ENCODE assay signal across 1 cellular context in the genomic region with DNA sequence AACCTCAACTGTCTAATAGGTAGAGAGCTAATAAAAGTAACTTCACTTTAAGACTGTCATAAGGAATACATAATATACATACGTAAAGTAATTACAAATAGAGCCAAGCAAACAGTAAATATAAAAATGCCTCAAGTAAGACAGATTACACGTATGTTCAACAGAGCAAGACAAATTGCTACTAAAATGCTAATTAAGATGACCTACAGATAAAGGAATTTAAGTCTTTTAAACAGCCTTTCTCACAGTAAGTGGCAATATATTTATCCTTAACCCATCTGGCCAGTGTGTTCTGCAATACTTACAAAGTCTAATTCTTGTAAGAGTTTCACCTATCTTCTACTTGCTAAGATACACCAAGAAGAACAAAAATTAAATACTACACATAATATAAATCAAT.
TF ChIP-seq lines count a peak whose summit lies in the region.

No MANE protein-coding gene starts in this region.

TF ChIP-seq in GM23338, 12 proteins besides CTCF, POLR2A, EP300 and RAD21 (continued from another document):
- TF ChIP-seq, protein P1, sequence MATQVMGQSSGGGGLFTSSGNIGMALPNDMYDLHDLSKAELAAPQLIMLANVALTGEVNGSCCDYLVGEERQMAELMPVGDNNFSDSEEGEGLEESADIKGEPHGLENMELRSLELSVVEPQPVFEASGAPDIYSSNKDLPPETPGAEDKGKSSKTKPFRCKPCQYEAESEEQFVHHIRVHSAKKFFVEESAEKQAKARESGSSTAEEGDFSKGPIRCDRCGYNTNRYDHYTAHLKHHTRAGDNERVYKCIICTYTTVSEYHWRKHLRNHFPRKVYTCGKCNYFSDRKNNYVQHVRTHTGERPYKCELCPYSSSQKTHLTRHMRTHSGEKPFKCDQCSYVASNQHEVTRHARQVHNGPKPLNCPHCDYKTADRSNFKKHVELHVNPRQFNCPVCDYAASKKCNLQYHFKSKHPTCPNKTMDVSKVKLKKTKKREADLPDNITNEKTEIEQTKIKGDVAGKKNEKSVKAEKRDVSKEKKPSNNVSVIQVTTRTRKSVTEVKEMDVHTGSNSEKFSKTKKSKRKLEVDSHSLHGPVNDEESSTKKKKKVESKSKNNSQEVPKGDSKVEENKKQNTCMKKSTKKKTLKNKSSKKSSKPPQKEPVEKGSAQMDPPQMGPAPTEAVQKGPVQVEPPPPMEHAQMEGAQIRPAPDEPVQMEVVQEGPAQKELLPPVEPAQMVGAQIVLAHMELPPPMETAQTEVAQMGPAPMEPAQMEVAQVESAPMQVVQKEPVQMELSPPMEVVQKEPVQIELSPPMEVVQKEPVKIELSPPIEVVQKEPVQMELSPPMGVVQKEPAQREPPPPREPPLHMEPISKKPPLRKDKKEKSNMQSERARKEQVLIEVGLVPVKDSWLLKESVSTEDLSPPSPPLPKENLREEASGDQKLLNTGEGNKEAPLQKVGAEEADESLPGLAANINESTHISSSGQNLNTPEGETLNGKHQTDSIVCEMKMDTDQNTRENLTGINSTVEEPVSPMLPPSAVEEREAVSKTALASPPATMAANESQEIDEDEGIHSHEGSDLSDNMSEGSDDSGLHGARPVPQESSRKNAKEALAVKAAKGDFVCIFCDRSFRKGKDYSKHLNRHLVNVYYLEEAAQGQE (IDR thresholded peaks at IDR 0.05; ENCODE audit: unreplicated experiment): no peak
- TF ChIP-seq STAT1 (IDR thresholded peaks at IDR 0.05; ENCODE audit: unreplicated experiment) (no peak), CREB1 (CRISPR knock-in tag; IDR thresholded peaks at IDR 0.05; ENCODE audit: low read depth) (no peak), ZNF114 (CRISPR knock-in tag; IDR thresholded peaks at IDR 0.05) (no peak), JUNB (IDR thresholded peaks at IDR 0.05; ENCODE audit: unreplicated experiment) (no peak)
- TF ChIP-seq, protein P2, sequence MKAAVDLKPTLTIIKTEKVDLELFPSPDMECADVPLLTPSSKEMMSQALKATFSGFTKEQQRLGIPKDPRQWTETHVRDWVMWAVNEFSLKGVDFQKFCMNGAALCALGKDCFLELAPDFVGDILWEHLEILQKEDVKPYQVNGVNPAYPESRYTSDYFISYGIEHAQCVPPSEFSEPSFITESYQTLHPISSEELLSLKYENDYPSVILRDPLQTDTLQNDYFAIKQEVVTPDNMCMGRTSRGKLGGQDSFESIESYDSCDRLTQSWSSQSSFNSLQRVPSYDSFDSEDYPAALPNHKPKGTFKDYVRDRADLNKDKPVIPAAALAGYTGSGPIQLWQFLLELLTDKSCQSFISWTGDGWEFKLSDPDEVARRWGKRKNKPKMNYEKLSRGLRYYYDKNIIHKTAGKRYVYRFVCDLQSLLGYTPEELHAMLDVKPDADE (IDR thresholded peaks at IDR 0.05): no peak
- TF ChIP-seq, protein P3, sequence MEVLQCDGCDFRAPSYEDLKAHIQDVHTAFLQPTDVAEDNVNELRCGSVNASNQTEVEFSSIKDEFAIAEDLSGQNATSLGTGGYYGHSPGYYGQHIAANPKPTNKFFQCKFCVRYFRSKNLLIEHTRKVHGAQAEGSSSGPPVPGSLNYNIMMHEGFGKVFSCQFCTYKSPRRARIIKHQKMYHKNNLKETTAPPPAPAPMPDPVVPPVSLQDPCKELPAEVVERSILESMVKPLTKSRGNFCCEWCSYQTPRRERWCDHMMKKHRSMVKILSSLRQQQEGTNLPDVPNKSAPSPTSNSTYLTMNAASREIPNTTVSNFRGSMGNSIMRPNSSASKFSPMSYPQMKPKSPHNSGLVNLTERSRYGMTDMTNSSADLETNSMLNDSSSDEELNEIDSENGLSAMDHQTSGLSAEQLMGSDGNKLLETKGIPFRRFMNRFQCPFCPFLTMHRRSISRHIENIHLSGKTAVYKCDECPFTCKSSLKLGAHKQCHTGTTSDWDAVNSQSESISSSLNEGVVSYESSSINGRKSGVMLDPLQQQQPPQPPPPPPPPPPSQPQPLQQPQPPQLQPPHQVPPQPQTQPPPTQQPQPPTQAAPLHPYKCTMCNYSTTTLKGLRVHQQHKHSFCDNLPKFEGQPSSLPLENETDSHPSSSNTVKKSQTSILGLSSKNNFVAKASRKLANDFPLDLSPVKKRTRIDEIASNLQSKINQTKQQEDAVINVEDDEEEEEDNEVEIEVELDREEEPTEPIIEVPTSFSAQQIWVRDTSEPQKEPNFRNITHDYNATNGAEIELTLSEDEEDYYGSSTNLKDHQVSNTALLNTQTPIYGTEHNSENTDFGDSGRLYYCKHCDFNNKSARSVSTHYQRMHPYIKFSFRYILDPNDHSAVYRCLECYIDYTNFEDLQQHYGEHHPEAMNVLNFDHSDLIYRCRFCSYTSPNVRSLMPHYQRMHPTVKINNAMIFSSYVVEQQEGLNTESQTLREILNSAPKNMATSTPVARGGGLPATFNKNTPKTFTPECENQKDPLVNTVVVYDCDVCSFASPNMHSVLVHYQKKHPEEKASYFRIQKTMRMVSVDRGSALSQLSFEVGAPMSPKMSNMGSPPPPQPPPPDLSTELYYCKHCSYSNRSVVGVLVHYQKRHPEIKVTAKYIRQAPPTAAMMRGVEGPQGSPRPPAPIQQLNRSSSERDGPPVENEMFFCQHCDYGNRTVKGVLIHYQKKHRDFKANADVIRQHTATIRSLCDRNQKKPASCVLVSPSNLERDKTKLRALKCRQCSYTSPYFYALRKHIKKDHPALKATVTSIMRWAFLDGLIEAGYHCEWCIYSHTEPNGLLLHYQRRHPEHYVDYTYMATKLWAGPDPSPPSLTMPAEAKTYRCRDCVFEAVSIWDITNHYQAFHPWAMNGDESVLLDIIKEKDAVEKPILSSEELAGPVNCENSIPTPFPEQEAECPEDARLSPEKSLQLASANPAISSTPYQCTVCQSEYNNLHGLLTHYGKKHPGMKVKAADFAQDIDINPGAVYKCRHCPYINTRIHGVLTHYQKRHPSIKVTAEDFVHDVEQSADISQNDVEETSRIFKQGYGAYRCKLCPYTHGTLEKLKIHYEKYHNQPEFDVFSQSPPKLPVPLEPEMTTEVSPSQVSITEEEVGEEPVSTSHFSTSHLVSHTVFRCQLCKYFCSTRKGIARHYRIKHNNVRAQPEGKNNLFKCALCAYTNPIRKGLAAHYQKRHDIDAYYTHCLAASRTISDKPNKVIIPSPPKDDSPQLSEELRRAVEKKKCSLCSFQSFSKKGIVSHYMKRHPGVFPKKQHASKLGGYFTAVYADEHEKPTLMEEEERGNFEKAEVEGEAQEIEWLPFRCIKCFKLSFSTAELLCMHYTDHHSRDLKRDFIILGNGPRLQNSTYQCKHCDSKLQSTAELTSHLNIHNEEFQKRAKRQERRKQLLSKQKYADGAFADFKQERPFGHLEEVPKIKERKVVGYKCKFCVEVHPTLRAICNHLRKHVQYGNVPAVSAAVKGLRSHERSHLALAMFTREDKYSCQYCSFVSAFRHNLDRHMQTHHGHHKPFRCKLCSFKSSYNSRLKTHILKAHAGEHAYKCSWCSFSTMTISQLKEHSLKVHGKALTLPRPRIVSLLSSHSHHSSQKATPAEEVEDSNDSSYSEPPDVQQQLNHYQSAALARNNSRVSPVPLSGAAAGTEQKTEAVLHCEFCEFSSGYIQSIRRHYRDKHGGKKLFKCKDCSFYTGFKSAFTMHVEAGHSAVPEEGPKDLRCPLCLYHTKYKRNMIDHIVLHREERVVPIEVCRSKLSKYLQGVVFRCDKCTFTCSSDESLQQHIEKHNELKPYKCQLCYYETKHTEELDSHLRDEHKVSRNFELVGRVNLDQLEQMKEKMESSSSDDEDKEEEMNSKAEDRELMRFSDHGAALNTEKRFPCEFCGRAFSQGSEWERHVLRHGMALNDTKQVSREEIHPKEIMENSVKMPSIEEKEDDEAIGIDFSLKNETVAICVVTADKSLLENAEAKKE (CRISPR knock-in tag; IDR thresholded peaks at IDR 0.05): no peak
